In genomic region chr2:65420712-65421431, GRCh38 we compare ENCODE assay signal across 1 cellular context.
TF ChIP-seq lines count a peak whose summit lies in the region.

No MANE protein-coding gene starts in this region.

TF ChIP-seq in K562, 482 proteins besides CTCF, POLR2A, EP300 and RAD21 (continued from another document and continues in another):
- no peak for TF ChIP-seq GATA2 (CRISPR knock-in tag; IDR thresholded peaks at IDR 0.05)
- TF ChIP-seq MNT (conservative IDR thresholded peaks at IDR 0.05): peak in 1 of 2 experiments; percentile 55; a peak in 2 of 4 replicates
- TF ChIP-seq MTF1 (CRISPR knock-in tag; IDR thresholded peaks at IDR 0.05; ENCODE audit: borderline replicate concordance): no peak
- peak; percentile 39; the same call in 1 of the 2 replicates for TF ChIP-seq L3MBTL2 (IDR thresholded peaks at IDR 0.05)
- TF ChIP-seq PRMT5 (CRISPR knock-in tag; IDR thresholded peaks at IDR 0.05): no peak
- TF ChIP-seq RFX1 (IDR thresholded peaks at IDR 0.05): no peak
- no peak for TF ChIP-seq EZH2 (IDR thresholded peaks at IDR 0.05; ENCODE audit: borderline replicate concordance, low read depth, low read length)
- TF ChIP-seq, protein P1, sequence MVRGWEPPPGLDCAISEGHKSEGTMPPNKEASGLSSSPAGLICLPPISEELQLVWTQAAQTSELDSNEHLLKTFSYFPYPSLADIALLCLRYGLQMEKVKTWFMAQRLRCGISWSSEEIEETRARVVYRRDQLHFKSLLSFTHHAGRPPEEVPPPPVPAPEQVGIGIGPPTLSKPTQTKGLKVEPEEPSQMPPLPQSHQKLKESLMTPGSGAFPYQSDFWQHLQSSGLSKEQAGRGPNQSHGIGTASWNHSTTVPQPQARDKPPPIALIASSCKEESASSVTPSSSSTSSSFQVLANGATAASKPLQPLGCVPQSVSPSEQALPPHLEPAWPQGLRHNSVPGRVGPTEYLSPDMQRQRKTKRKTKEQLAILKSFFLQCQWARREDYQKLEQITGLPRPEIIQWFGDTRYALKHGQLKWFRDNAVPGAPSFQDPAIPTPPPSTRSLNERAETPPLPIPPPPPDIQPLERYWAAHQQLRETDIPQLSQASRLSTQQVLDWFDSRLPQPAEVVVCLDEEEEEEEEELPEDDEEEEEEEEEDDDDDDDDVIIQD (CRISPR knock-in tag; IDR thresholded peaks at IDR 0.05): no peak
- no peak for TF ChIP-seq HLTF (IDR thresholded peaks at IDR 0.05)
- TF ChIP-seq RBM25 (IDR thresholded peaks at IDR 0.05; ENCODE audit: low read depth, low read length, severe bottlenecking): no peak
- TF ChIP-seq MCM2 (IDR thresholded peaks at IDR 0.05; ENCODE audit: low read depth): no peak
- no peak for TF ChIP-seq ZNF407 (IDR thresholded peaks at IDR 0.05; ENCODE audit: low read depth)
- no peak for TF ChIP-seq NFATC3 (IDR thresholded peaks at IDR 0.05)
- TF ChIP-seq, protein P2, sequence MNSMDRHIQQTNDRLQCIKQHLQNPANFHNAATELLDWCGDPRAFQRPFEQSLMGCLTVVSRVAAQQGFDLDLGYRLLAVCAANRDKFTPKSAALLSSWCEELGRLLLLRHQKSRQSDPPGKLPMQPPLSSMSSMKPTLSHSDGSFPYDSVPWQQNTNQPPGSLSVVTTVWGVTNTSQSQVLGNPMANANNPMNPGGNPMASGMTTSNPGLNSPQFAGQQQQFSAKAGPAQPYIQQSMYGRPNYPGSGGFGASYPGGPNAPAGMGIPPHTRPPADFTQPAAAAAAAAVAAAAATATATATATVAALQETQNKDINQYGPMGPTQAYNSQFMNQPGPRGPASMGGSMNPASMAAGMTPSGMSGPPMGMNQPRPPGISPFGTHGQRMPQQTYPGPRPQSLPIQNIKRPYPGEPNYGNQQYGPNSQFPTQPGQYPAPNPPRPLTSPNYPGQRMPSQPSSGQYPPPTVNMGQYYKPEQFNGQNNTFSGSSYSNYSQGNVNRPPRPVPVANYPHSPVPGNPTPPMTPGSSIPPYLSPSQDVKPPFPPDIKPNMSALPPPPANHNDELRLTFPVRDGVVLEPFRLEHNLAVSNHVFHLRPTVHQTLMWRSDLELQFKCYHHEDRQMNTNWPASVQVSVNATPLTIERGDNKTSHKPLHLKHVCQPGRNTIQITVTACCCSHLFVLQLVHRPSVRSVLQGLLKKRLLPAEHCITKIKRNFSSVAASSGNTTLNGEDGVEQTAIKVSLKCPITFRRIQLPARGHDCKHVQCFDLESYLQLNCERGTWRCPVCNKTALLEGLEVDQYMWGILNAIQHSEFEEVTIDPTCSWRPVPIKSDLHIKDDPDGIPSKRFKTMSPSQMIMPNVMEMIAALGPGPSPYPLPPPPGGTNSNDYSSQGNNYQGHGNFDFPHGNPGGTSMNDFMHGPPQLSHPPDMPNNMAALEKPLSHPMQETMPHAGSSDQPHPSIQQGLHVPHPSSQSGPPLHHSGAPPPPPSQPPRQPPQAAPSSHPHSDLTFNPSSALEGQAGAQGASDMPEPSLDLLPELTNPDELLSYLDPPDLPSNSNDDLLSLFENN (IDR thresholded peaks at IDR 0.05; ENCODE audit: low read depth in 2 of 2, low read length in 2 of 2): no peak
- TF ChIP-seq, protein P3, sequence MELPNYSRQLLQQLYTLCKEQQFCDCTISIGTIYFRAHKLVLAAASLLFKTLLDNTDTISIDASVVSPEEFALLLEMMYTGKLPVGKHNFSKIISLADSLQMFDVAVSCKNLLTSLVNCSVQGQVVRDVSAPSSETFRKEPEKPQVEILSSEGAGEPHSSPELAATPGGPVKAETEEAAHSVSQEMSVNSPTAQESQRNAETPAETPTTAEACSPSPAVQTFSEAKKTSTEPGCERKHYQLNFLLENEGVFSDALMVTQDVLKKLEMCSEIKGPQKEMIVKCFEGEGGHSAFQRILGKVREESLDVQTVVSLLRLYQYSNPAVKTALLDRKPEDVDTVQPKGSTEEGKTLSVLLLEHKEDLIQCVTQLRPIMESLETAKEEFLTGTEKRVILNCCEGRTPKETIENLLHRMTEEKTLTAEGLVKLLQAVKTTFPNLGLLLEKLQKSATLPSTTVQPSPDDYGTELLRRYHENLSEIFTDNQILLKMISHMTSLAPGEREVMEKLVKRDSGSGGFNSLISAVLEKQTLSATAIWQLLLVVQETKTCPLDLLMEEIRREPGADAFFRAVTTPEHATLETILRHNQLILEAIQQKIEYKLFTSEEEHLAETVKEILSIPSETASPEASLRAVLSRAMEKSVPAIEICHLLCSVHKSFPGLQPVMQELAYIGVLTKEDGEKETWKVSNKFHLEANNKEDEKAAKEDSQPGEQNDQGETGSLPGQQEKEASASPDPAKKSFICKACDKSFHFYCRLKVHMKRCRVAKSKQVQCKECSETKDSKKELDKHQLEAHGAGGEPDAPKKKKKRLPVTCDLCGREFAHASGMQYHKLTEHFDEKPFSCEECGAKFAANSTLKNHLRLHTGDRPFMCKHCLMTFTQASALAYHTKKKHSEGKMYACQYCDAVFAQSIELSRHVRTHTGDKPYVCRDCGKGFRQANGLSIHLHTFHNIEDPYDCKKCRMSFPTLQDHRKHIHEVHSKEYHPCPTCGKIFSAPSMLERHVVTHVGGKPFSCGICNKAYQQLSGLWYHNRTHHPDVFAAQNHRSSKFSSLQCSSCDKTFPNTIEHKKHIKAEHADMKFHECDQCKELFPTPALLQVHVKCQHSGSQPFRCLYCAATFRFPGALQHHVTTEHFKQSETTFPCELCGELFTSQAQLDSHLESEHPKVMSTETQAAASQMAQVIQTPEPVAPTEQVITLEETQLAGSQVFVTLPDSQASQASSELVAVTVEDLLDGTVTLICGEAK (IDR thresholded peaks at IDR 0.05): peak; percentile 89
- TF ChIP-seq, protein P3 (CRISPR knock-in tag; IDR thresholded peaks at IDR 0.05): no peak
- TF ChIP-seq SMARCE1 (IDR thresholded peaks at IDR 0.05): peak; percentile 60; the same call in 1 of the 2 replicates
- TF ChIP-seq CTCFL (IDR thresholded peaks at IDR 0.05; ENCODE audit: borderline replicate concordance, insufficient read depth, low read depth, low read length, poor library complexity, severe bottlenecking): no peak
- 0 out of 2 replicates have a peak, but pooled peaks have one; percentile 39 for TF ChIP-seq ELF1 (tag; IDR thresholded peaks at IDR 0.05)
- 0 out of 4 replicates have a peak, but pooled peaks of 1 of the 2 experiments have one; percentile 45 for TF ChIP-seq UBTF (IDR thresholded peaks at IDR 0.05; ENCODE audit: borderline replicate concordance in 1 of 2, low read depth in 2 of 2, low read length in 2 of 2)
